ENCODE assay signal across 9 cellular contexts in the genomic region with DNA sequence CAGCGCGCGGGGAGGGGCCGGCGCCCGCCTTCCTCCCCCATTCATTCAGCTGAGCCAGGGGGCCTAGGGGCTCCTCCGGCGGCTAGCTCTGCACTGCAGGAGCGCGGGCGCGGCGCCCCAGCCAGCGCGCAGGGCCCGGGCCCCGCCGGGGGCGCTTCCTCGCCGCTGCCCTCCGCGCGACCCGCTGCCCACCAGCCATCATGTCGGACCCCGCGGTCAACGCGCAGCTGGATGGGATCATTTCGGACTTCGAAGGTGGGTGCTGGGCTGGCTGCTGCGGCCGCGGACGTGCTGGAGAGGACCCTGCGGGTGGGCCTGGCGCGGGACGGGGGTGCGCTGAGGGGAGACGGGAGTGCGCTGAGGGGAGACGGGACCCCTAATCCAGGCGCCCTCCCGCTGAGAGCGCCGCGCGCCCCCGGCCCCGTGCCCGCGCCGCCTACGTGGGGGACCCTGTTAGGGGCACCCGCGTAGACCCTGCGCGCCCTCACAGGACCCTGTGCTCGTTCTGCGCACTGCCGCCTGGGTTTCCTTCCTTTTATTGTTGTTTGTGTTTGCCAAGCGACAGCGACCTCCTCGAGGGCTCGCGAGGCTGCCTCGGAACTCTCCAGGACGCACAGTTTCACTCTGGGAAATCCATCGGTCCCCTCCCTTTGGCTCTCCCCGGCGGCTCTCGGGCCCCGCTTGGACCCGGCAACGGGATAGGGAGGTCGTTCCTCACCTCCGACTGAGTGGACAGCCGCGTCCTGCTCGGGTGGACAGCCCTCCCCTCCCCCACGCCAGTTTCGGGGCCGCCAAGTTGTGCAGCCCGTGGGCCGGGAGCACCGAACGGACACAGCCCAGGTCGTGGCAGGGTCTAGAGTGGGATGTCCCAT.
DNase-seq lines count a peak whose midpoint lies in the region; ATAC-seq, FAIRE-seq and TF ChIP-seq lines count a peak whose summit lies in the region.
"Had no signal": no experiment of that assay in that cellular context is flagged by ENCODE, and none has a peak within 500 bp of the region (broad histone marks: within the 10 kb centered on the region; RNA-seq: fewer than 3 reads in every experiment).

No MANE protein-coding gene starts in this region.

- H3K27me3 ChIP-seq in K562 (ENCODE audit: control insufficient read depth in 2 of 2, insufficient read depth in 2 of 2, low read length in 2 of 2), result no peaks in the 10 kb centered on the region
- no peaks in the 10 kb centered on the region for H3K27me3 ChIP-seq in layer of hippocampus (ENCODE audit: control insufficient read depth, insufficient read depth, low read length)
- no peaks in the 10 kb centered on the region for H3K27me3 ChIP-seq in stomach

- H4K20me1 ChIP-seq in K562 (replicated peaks; ENCODE audit: control insufficient read depth, insufficient read depth, low read length), result peaks cover 75% of the 10 kb centered on the region

- peaks cover 9% of the 10 kb centered on the region for H3K9me1 ChIP-seq in K562 (ENCODE audit: control insufficient read depth, insufficient read depth, low read length)

- no peak for TF ChIP-seq RAD21 in K562 (CRISPR knock-in tag; conservative IDR thresholded peaks at IDR 0.05 in 1 of 2, IDR thresholded peaks at IDR 0.05 in 1 of 2)

- TF ChIP-seq POLR2A in K562 (conservative IDR thresholded peaks at IDR 0.05) (no peak), stomach (IDR thresholded peaks at IDR 0.05) (no peak)

- 11% methylated on average over 44 of the region's 90 CpGs for WGBS in K562 (ENCODE audit: insufficient coverage, low coverage, missing lambda C conversion rate)
- 0 to 8% (median 0%) methylated on average over 51 to 90 of the region's 90 CpGs for WGBS in stomach, 5 donors

- CTCF ChIA-PET in K562 (lab: Yijun Ruan, JAX; ENCODE audit: low intra/inter-chr PET ratio), result interaction anchor here (0.9 kb wide), 1 partner anchor 42 kb away, joined by 3 read pairs; no protein-coding TSS in a partner anchor

- BruUV-seq in K562 (replicated peaks; lab: Mats Ljungman, UMichigan), result no TSS peak

- peak overlapping the region; percentile 82 for H3K4me2 ChIP-seq in K562 (ENCODE audit: insufficient read depth, low read length)

- ATAC-seq in K562, result no peak

- intact Hi-C loops in K562 (cut with micrococcal nuclease), result loop anchor here (5.0 kb wide), 2 partner anchors 41 to 54 kb away; no protein-coding TSS in a partner anchor
- intact Hi-C loops in stomach (cut with DNase I; ENCODE audit: low total_unique reads), result no loop called here

- POLR2A ChIA-PET in K562 (lab: Yijun Ruan, JAX), result interaction anchor here (0.8 to 1.0 kb wide), 2 partner anchors 19 to 47 kb away, joined by 3 read pairs; no protein-coding TSS in a partner anchor

- H3K4me1 ChIP-seq in K562 (replicated peaks in 1 of 2; ENCODE audit: control insufficient read depth in 2 of 2, insufficient read depth in 2 of 2, low read length in 2 of 2) (peaks cover 57 to 73% of the 10 kb centered on the region in 2 experiments), stomach (peaks cover 71 to 89% (median 81%) of the 10 kb centered on the region in 4 donors)

- peaks cover 91% of the 10 kb centered on the region for H3K79me2 ChIP-seq in K562 (ENCODE audit: control insufficient read depth, insufficient read depth, low read length)

- H3K4me3 ChIP-seq in K562 (peak overlapping the region; percentile 52), stomach (peak overlapping the region; percentile 70 to 93 (median 82))

- H2AFZ ChIP-seq in K562 (ENCODE audit: low read depth, low read length), result peak overlapping the region; percentile 37; the same call in 1 of the 2 replicates

- peak overlapping the region; percentile 66 for H3K27ac ChIP-seq in K562 (ENCODE audit: extremely low read depth, low read depth, low read length)
- peak overlapping the region; percentile 86 for H3K27ac ChIP-seq in layer of hippocampus (ENCODE audit: low read depth, low read length)
- peak overlapping the region; percentile 93 to 98 (median 94) for H3K27ac ChIP-seq in stomach

- in situ Hi-C loops in K562 (cut with MboI), result no loop called here

- TF ChIP-seq CTCF in K562 (IDR thresholded peaks at IDR 0.05 in 2 of 3, conservative IDR thresholded peaks at IDR 0.05 in 1 of 3; ENCODE audit: insufficient read depth in 2 of 3, low read depth in 1 of 3, low read length in 3 of 3) (no peak), stomach (IDR thresholded peaks at IDR 0.05) (no peak)

- peak; percentile 75 for DNase-seq in activated CD8-positive, alpha-beta memory T cell treated with anti-CD3 and anti-CD28 coated beads for 24 hours
- no peak for DNase-seq in activated CD8-positive, alpha-beta memory T cell treated with anti-CD3 and anti-CD28 coated beads, Interleukin-2, amount 50 U/mL, for 4 hours
- DNase-seq in NCI-H2171 (lab: John Stamatoyannopoulos, UW), result peak; percentile 21
- peak in 1 of 4 experiments; percentile 48 for DNase-seq in K562 (ENCODE audit: extremely low read depth in 1 of 4, low spot score in 3 of 4)
- peak; percentile 44 for DNase-seq in stomach
- no peak for DNase-seq in globus pallidus (ENCODE audit: low spot score)
- no peak for DNase-seq in HTR-8/SVneo (ENCODE audit: insufficient read length, low spot score)

- TF ChIP-seq EP300 in K562 (IDR thresholded peaks at IDR 0.05; ENCODE audit: low read length), result no peak
- TF ChIP-seq EP300 in stomach (IDR thresholded peaks at IDR 0.05), result no peak

- H3K9me3 ChIP-seq in K562 (replicated peaks; ENCODE audit: control insufficient read depth, insufficient read depth, low read depth, low read length), result no peaks in the 10 kb centered on the region
- no peaks in the 10 kb centered on the region for H3K9me3 ChIP-seq in stomach

- peak overlapping the region; percentile 70 to 86; a peak in 3 of 4 replicates for H3K9ac ChIP-seq in K562 (ENCODE audit: insufficient read depth in 1 of 2, low read depth in 2 of 2, low read length in 2 of 2)

- no peaks in the 10 kb centered on the region; the same call in 2 of the 3 replicates for H3K36me3 ChIP-seq in K562 (ENCODE audit: control insufficient read depth, insufficient read depth, low read length)
- peaks cover 0 to under 1% (median 0%) of the 10 kb centered on the region in 4 donors for H3K36me3 ChIP-seq in stomach

- FAIRE-seq in K562 (lab: Jason Lieb, UNC), result no peak
- no peak for FAIRE-seq in HTR-8/SVneo (lab: Jason Lieb, UNC)
- FAIRE-seq: colon had no signal

TF ChIP-seq in K562, 482 proteins besides CTCF, POLR2A, EP300 and RAD21 (continues in another document):
- TF ChIP-seq PTRF (tag; IDR thresholded peaks at IDR 0.05) (no peak), ZNF224 (CRISPR knock-in tag; IDR thresholded peaks at IDR 0.05) (no peak), CBFA2T3 (IDR thresholded peaks at IDR 0.05) (no peak), SMAD2 (IDR thresholded peaks at IDR 0.05; ENCODE audit: low read depth, low read length) (no peak), SAP30 (IDR thresholded peaks at IDR 0.05; ENCODE audit: borderline replicate concordance, insufficient read depth, low read depth, low read length, poor library complexity, severe bottlenecking) (peak; percentile 61), ETV5 (CRISPR knock-in tag; IDR thresholded peaks at IDR 0.05; ENCODE audit: low read depth) (no peak), GABPB1 (CRISPR knock-in tag; IDR thresholded peaks at IDR 0.05) (0 out of 2 replicates have a peak, but pooled peaks have one; percentile 55), HMG20A (CRISPR knock-in tag; conservative IDR thresholded peaks at IDR 0.05) (no peak), ETV6 (IDR thresholded peaks at IDR 0.05; ENCODE audit: borderline replicate concordance in 1 of 2, low read depth in 2 of 2, low read length in 1 of 2) (no peak), ETV6 (CRISPR knock-in tag; IDR thresholded peaks at IDR 0.05; ENCODE audit: borderline replicate concordance) (0 out of 2 replicates have a peak, but pooled peaks have one; percentile 39), HNRNPLL (IDR thresholded peaks at IDR 0.05; ENCODE audit: low read depth, low read length, poor library complexity, severe bottlenecking) (peak; percentile 21), RBM34 (IDR thresholded peaks at IDR 0.05; ENCODE audit: borderline replicate concordance, insufficient read depth, low read length) (0 out of 2 replicates have a peak, but pooled peaks have one; percentile 30), SREBF2 (CRISPR knock-in tag; IDR thresholded peaks at IDR 0.05) (no peak), SMARCA5 (IDR thresholded peaks at IDR 0.05) (no peak), ZNF3 (CRISPR knock-in tag; IDR thresholded peaks at IDR 0.05) (no peak)
- TF ChIP-seq, protein P1, sequence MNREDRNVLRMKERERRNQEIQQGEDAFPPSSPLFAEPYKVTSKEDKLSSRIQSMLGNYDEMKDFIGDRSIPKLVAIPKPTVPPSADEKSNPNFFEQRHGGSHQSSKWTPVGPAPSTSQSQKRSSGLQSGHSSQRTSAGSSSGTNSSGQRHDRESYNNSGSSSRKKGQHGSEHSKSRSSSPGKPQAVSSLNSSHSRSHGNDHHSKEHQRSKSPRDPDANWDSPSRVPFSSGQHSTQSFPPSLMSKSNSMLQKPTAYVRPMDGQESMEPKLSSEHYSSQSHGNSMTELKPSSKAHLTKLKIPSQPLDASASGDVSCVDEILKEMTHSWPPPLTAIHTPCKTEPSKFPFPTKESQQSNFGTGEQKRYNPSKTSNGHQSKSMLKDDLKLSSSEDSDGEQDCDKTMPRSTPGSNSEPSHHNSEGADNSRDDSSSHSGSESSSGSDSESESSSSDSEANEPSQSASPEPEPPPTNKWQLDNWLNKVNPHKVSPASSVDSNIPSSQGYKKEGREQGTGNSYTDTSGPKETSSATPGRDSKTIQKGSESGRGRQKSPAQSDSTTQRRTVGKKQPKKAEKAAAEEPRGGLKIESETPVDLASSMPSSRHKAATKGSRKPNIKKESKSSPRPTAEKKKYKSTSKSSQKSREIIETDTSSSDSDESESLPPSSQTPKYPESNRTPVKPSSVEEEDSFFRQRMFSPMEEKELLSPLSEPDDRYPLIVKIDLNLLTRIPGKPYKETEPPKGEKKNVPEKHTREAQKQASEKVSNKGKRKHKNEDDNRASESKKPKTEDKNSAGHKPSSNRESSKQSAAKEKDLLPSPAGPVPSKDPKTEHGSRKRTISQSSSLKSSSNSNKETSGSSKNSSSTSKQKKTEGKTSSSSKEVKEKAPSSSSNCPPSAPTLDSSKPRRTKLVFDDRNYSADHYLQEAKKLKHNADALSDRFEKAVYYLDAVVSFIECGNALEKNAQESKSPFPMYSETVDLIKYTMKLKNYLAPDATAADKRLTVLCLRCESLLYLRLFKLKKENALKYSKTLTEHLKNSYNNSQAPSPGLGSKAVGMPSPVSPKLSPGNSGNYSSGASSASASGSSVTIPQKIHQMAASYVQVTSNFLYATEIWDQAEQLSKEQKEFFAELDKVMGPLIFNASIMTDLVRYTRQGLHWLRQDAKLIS (CRISPR knock-in tag; IDR thresholded peaks at IDR 0.05), result 0 out of 2 replicates have a peak, but pooled peaks have one; percentile 42
- TF ChIP-seq, protein P2, sequence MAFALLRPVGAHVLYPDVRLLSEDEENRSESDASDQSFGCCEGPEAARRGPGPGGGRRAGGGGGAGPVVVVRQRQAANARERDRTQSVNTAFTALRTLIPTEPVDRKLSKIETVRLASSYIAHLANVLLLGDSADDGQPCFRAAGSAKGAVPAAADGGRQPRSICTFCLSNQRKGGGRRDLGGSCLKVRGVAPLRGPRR (CRISPR knock-in tag; IDR thresholded peaks at IDR 0.05), result no peak

Comparison
In these comparisons a context has a peak if more than half of its experiments do, and no peak if none do; other contexts are left out.
1. DNase-seq: peak in activated CD8-positive, alpha-beta memory T cell treated with anti-CD3 and anti-CD28 coated beads for 24 hours (single experiment), NCI-H2171 (single experiment) and stomach (single experiment); none in activated CD8-positive, alpha-beta memory T cell treated with anti-CD3 and anti-CD28 coated beads, Interleukin-2, amount 50 U/mL, for 4 hours (single experiment), globus pallidus (single experiment) and HTR-8/SVneo (single experiment).
2. Peak in every context shown above with its lines, with median percentiles within 50 percentile points of each other: H3K27ac ChIP-seq.